Comparison of ENCODE assay signal across 1 cellular context in the genomic region with DNA sequence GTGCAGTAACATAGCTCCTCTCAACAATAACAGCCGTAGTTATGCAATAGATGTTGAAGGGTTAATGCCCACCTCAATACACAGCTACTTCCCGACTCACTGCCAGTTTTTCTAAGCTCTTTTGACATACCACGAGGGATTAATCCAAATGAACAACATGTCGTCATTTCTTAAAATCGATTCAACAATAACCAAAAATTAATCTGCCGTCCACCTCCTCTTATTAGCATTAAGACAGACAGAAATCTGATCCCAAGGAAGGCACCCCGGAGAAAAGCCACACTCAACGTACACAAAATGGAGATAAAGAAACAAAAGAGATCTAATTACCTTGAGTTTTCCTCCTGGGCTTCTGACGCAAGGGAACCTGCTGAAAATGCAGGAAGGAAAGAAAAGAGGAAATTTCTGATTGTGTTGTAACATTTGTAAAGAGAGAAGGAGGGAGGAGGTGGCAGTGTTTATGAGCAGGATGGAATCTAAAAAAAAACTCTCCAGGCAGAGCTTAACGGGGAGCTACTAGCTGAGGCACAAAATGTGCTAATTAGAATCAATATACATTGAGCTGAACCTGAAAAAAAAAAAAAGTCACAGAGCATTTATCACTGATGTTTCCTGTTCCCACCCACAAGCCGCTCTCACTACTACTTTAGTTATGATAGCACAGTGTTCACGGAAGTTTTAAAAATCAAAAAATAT.
TF ChIP-seq lines count a peak whose summit lies in the region.

No MANE protein-coding gene starts in this region.

TF ChIP-seq in GM23338, 12 proteins besides CTCF, POLR2A, EP300 and RAD21 (continued from another document):
- no peak for TF ChIP-seq ZNF462 (CRISPR knock-in tag; IDR thresholded peaks at IDR 0.05)
- TF ChIP-seq CREB1 (CRISPR knock-in tag; IDR thresholded peaks at IDR 0.05; ENCODE audit: low read depth), result no peak
